26 cellular contexts compared by ENCODE assay signal in genomic region chr10:97174937-97175336, GRCh38. TPM values are rescaled to one million over a fixed set of nuclear protein-coding genes. Genes with fewer than 3 reads are reported as not detected.
DNase-seq lines count a peak whose midpoint lies in the region; ATAC-seq, FAIRE-seq and TF ChIP-seq lines count a peak whose summit lies in the region.
"Had no signal": no experiment of that assay in that cellular context is flagged by ENCODE, and none has a peak within 500 bp of the region (broad histone marks: within the 10 kb centered on the region; RNA-seq: fewer than 3 reads in every experiment).

No MANE protein-coding gene starts in this region.

- H3K4me1 Mint-ChIP-seq in activated CD4-positive, alpha-beta T cell treated with anti-CD3 and anti-CD28 coated beads for 36 hours, result no peaks in the 10 kb centered on the region
- H3K4me1 Mint-ChIP-seq: B cell; CD8-positive, alpha-beta memory T cell had no signal

- no peaks in the 10 kb centered on the region for H3K9me3 Mint-ChIP-seq in activated CD4-positive, alpha-beta T cell treated with anti-CD3 and anti-CD28 coated beads for 36 hours (ENCODE audit: low read depth)
- H3K9me3 Mint-ChIP-seq: CD4-positive, alpha-beta T cell; CD8-positive, alpha-beta memory T cell had no signal

- CTCF ChIA-PET in activated CD4-positive, alpha-beta T cell treated with anti-CD3 and anti-CD28 coated beads for 36 hours (lab: Charles Lee), result interaction anchor here (0.6 to 1.6 kb wide), 2 partner anchors 22 to 36 kb away, joined by 3 to 4 read pairs; no protein-coding TSS in a partner anchor

- peaks cover 6% of the 10 kb centered on the region for H3K27me3 ChIP-seq in bronchial epithelial cell (ENCODE audit: control insufficient read depth, insufficient read depth, low read length)

- no peak overlapping the region for H3K27ac Mint-ChIP-seq in activated CD4-positive, alpha-beta T cell treated with anti-CD3 and anti-CD28 coated beads for 36 hours
- H3K27ac Mint-ChIP-seq: B cell; CD4-positive, alpha-beta T cell had no signal

- FAIRE-seq in bronchial epithelial cell (lab: Jason Lieb, UNC), result no peak
- FAIRE-seq: A549, G401.6, GM12891, GM19239 had no signal

- H3K27me3 Mint-ChIP-seq in activated CD4-positive, alpha-beta T cell treated with anti-CD3 and anti-CD28 coated beads for 36 hours, result peaks cover 10% of the 10 kb centered on the region

- intact Hi-C loops in activated CD4-positive, alpha-beta T cell treated with anti-CD3 and anti-CD28 coated beads for 36 hours (cut with DNase I, micrococcal nuclease), result no loop called here
- intact Hi-C loops in Right ventricle myocardium inferior (cut with DNase I), result no loop called here

- H3K36me3 Mint-ChIP-seq in activated CD4-positive, alpha-beta T cell treated with anti-CD3 and anti-CD28 coated beads for 36 hours (ENCODE audit: low read depth), result no peaks in the 10 kb centered on the region
- H3K36me3 Mint-ChIP-seq: CD8-positive, alpha-beta memory T cell had no signal

- H3K4me3 Mint-ChIP-seq in activated CD4-positive, alpha-beta T cell treated with anti-CD3 and anti-CD28 coated beads for 36 hours, result no peak overlapping the region
- H3K4me3 Mint-ChIP-seq: B cell; CD4-positive, alpha-beta T cell; CD8-positive, alpha-beta memory T cell had no signal

- ATAC-seq in activated CD4-positive, alpha-beta T cell treated with anti-CD3 and anti-CD28 coated beads for 36 hours, result peak; percentile 57
- no peak for ATAC-seq in Right ventricle myocardium inferior
- no peak for ATAC-seq in GM21717 (IDR thresholded peaks at IDR 0.05; ENCODE audit: unreplicated experiment)
- ATAC-seq: A549 had no signal

- POLR2A ChIA-PET in activated CD4-positive, alpha-beta T cell treated with anti-CD3 and anti-CD28 coated beads for 36 hours (lab: Charles Lee), result no interaction called here

- no peak for TF ChIP-seq CTCF in bronchial epithelial cell (IDR thresholded peaks at IDR 0.05; ENCODE audit: insufficient read depth, low read length, severe bottlenecking)

- H3K4me3 ChIP-seq in bronchial epithelial cell (ENCODE audit: low read depth, low read length), result no peak overlapping the region
- H3K4me3 ChIP-seq: A549; BLaER1 treated with 17β-estradiol and CSF1 and Interleukin-3, amounts not matched to agents 10 nM and 100 nM had no signal

- no peak for DNase-seq in activated CD4-positive, alpha-beta T cell treated with anti-CD3 and anti-CD28 coated beads for 36 hours
- DNase-seq in activated CD4-positive, alpha-beta T cell treated with anti-CD3 and anti-CD28 coated beads, Interleukin-2, amount 50 U/mL, for 1 hour, result no peak
- DNase-seq in ELR (ENCODE audit: low read depth) (peak; percentile 9), RKO (ENCODE audit: low spot score) (peak; percentile 51), bronchial epithelial cell (ENCODE audit: low read depth) (peak; percentile 7), dermis blood vessel endothelial cell (no peak), Right ventricle myocardium inferior (ENCODE audit: missing footprints) (no peak)
- DNase-seq: AML-193; CD4-positive, alpha-beta T cell; CD8-positive, alpha-beta memory T cell; COR-L47; DMS 273 treated with DMSO at 0.1 percent for 48 hours; DMS153; DMS53; DMS79; DND-41; EL; GF-D8 had no signal

- no peaks in the 10 kb centered on the region for H3K36me3 ChIP-seq in bronchial epithelial cell (ENCODE audit: control insufficient read depth, insufficient read depth, low read length)
- H3K36me3 ChIP-seq: BLaER1 treated with 17β-estradiol and CSF1 and Interleukin-3, amounts not matched to agents 10 nM and 100 nM had no signal

RNA-seq across cellular contexts. Expression of gene SLIT1, which starts 10.8 kb away (rescaled TPM):
- 1 to 10 TPM in 1 of 2 experiments, under 1 TPM in 1; 0.94 to 1.4 TPM for total RNA-seq in activated CD4-positive, alpha-beta T cell treated with anti-CD3 and anti-CD28 coated beads for 36 hours
- total RNA-seq in bronchial epithelial cell (under 0.01 and 0.51 TPM in 2 replicates), dermis blood vessel endothelial cell (under 0.01 TPM in 1 of 2 replicates, not detected in the other), Right ventricle myocardium inferior (0.08 TPM)
- total RNA-seq: A172 had no signal

Comparison
In these comparisons a context has a peak if more than half of its experiments do, and no peak if none do; other contexts are left out.
1. DNase-seq: peak in ELR (single experiment), RKO (single experiment) and bronchial epithelial cell (single experiment); none in activated CD4-positive, alpha-beta T cell treated with anti-CD3 and anti-CD28 coated beads for 36 hours (single experiment), activated CD4-positive, alpha-beta T cell treated with anti-CD3 and anti-CD28 coated beads, Interleukin-2, amount 50 U/mL, for 1 hour (single experiment), dermis blood vessel endothelial cell (single experiment) and Right ventricle myocardium inferior (single experiment).